In the genomic region with DNA sequence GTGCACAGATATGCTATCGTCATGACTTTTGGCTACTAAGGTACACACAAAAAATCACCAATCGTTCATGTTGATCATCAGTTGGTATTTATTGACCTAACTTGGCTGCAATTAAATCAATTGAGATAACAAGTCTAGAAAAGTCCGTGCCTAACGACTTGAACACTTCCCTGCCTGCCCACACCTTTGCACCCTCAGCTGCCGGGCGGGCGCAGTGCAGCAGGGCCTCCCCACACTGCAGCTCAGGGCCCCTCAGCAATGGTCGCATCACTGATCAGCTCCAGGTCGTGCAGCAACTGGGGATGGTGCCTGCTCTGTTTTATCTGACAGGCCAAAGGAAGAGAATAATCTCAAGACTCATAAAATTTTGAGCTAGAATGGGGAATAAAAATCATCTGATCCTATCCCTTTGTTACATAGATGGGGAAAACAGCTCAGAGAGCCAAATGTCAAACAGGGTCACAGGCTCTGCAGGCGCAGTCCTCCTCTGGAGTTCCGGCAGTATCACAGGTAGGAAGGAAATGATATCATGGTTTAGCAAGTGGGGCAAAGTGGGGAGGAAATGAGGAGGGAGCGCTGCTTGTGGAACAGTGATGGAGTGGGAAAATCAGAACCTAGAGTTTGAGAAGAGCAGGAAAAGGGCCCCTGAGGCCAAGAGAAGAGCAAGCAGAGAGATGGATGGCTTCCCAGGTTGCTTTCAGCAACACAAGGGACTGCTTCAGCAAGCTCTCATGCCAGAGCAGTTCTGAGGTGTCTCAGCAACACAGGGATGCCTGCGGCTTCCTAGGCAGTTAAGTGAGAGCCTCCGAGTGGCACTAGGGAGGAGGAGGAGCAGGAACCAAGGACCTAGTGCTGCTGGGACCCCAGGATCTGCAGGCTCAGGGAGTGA, we compare ENCODE assay signal across 1 cellular context.
TF ChIP-seq lines count a peak whose summit lies in the region.

No MANE protein-coding gene starts in this region.

TF ChIP-seq in GM23338, 12 proteins besides CTCF, POLR2A, EP300 and RAD21:
- TF ChIP-seq, protein P1, sequence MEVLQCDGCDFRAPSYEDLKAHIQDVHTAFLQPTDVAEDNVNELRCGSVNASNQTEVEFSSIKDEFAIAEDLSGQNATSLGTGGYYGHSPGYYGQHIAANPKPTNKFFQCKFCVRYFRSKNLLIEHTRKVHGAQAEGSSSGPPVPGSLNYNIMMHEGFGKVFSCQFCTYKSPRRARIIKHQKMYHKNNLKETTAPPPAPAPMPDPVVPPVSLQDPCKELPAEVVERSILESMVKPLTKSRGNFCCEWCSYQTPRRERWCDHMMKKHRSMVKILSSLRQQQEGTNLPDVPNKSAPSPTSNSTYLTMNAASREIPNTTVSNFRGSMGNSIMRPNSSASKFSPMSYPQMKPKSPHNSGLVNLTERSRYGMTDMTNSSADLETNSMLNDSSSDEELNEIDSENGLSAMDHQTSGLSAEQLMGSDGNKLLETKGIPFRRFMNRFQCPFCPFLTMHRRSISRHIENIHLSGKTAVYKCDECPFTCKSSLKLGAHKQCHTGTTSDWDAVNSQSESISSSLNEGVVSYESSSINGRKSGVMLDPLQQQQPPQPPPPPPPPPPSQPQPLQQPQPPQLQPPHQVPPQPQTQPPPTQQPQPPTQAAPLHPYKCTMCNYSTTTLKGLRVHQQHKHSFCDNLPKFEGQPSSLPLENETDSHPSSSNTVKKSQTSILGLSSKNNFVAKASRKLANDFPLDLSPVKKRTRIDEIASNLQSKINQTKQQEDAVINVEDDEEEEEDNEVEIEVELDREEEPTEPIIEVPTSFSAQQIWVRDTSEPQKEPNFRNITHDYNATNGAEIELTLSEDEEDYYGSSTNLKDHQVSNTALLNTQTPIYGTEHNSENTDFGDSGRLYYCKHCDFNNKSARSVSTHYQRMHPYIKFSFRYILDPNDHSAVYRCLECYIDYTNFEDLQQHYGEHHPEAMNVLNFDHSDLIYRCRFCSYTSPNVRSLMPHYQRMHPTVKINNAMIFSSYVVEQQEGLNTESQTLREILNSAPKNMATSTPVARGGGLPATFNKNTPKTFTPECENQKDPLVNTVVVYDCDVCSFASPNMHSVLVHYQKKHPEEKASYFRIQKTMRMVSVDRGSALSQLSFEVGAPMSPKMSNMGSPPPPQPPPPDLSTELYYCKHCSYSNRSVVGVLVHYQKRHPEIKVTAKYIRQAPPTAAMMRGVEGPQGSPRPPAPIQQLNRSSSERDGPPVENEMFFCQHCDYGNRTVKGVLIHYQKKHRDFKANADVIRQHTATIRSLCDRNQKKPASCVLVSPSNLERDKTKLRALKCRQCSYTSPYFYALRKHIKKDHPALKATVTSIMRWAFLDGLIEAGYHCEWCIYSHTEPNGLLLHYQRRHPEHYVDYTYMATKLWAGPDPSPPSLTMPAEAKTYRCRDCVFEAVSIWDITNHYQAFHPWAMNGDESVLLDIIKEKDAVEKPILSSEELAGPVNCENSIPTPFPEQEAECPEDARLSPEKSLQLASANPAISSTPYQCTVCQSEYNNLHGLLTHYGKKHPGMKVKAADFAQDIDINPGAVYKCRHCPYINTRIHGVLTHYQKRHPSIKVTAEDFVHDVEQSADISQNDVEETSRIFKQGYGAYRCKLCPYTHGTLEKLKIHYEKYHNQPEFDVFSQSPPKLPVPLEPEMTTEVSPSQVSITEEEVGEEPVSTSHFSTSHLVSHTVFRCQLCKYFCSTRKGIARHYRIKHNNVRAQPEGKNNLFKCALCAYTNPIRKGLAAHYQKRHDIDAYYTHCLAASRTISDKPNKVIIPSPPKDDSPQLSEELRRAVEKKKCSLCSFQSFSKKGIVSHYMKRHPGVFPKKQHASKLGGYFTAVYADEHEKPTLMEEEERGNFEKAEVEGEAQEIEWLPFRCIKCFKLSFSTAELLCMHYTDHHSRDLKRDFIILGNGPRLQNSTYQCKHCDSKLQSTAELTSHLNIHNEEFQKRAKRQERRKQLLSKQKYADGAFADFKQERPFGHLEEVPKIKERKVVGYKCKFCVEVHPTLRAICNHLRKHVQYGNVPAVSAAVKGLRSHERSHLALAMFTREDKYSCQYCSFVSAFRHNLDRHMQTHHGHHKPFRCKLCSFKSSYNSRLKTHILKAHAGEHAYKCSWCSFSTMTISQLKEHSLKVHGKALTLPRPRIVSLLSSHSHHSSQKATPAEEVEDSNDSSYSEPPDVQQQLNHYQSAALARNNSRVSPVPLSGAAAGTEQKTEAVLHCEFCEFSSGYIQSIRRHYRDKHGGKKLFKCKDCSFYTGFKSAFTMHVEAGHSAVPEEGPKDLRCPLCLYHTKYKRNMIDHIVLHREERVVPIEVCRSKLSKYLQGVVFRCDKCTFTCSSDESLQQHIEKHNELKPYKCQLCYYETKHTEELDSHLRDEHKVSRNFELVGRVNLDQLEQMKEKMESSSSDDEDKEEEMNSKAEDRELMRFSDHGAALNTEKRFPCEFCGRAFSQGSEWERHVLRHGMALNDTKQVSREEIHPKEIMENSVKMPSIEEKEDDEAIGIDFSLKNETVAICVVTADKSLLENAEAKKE (CRISPR knock-in tag; IDR thresholded peaks at IDR 0.05), result no peak
- TF ChIP-seq POLR2AphosphoS5 (IDR thresholded peaks at IDR 0.05; ENCODE audit: low read depth), result no peak
- TF ChIP-seq STAT1 (IDR thresholded peaks at IDR 0.05; ENCODE audit: unreplicated experiment), result no peak
- TF ChIP-seq NANOG (IDR thresholded peaks at IDR 0.05; ENCODE audit: borderline replicate concordance), result no peak
- TF ChIP-seq JUNB (IDR thresholded peaks at IDR 0.05; ENCODE audit: unreplicated experiment), result no peak
- TF ChIP-seq CREB1 (CRISPR knock-in tag; IDR thresholded peaks at IDR 0.05; ENCODE audit: low read depth), result no peak
- no peak for TF ChIP-seq EZH2phosphoT487 (IDR thresholded peaks at IDR 0.05; ENCODE audit: unreplicated experiment)
- no peak for TF ChIP-seq ZNF114 (CRISPR knock-in tag; IDR thresholded peaks at IDR 0.05)
- TF ChIP-seq, protein P2, sequence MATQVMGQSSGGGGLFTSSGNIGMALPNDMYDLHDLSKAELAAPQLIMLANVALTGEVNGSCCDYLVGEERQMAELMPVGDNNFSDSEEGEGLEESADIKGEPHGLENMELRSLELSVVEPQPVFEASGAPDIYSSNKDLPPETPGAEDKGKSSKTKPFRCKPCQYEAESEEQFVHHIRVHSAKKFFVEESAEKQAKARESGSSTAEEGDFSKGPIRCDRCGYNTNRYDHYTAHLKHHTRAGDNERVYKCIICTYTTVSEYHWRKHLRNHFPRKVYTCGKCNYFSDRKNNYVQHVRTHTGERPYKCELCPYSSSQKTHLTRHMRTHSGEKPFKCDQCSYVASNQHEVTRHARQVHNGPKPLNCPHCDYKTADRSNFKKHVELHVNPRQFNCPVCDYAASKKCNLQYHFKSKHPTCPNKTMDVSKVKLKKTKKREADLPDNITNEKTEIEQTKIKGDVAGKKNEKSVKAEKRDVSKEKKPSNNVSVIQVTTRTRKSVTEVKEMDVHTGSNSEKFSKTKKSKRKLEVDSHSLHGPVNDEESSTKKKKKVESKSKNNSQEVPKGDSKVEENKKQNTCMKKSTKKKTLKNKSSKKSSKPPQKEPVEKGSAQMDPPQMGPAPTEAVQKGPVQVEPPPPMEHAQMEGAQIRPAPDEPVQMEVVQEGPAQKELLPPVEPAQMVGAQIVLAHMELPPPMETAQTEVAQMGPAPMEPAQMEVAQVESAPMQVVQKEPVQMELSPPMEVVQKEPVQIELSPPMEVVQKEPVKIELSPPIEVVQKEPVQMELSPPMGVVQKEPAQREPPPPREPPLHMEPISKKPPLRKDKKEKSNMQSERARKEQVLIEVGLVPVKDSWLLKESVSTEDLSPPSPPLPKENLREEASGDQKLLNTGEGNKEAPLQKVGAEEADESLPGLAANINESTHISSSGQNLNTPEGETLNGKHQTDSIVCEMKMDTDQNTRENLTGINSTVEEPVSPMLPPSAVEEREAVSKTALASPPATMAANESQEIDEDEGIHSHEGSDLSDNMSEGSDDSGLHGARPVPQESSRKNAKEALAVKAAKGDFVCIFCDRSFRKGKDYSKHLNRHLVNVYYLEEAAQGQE (IDR thresholded peaks at IDR 0.05; ENCODE audit: unreplicated experiment), result no peak
- no peak for TF ChIP-seq ZNF331 (CRISPR knock-in tag; IDR thresholded peaks at IDR 0.05; ENCODE audit: low read depth)
- TF ChIP-seq EZH2 (IDR thresholded peaks at IDR 0.05; ENCODE audit: low read depth, unreplicated experiment), result no peak
- TF ChIP-seq, protein P3, sequence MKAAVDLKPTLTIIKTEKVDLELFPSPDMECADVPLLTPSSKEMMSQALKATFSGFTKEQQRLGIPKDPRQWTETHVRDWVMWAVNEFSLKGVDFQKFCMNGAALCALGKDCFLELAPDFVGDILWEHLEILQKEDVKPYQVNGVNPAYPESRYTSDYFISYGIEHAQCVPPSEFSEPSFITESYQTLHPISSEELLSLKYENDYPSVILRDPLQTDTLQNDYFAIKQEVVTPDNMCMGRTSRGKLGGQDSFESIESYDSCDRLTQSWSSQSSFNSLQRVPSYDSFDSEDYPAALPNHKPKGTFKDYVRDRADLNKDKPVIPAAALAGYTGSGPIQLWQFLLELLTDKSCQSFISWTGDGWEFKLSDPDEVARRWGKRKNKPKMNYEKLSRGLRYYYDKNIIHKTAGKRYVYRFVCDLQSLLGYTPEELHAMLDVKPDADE (IDR thresholded peaks at IDR 0.05), result no peak
